ENCODE assay signal across 23 cellular contexts in the genomic region with DNA sequence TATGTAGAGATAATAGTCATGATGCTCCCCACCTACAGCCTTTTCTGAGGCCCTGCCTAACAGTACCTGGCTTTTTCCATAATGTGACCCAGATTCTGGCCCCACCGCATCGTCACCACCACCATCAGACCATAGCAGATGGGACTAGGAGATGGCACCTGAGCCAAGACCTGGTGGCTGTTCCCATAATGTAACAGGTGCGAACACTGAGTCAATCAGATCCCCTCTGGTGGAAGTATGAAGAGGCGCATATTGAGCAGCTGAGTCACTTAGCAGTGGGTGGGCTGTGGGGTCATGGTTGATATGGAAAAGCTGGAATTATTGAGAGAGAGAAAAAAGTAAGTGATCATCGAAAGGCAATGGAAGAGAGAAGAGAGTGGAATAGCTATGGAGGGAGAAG.
"Had no signal": no experiment of that assay in that cellular context is flagged by ENCODE, and none has a peak within 500 bp of the region (broad histone marks: within the 10 kb centered on the region; RNA-seq: fewer than 3 reads in every experiment).

No MANE protein-coding gene starts in this region.

- FAIRE-seq: endometrium, keratinocyte had no signal

- DNase-seq: colonic mucosa; effector memory CD4-positive, alpha-beta T cell; foreskin fibroblast; gastrocnemius medialis; naive thymus-derived CD4-positive, alpha-beta T cell; occipital lobe; right lobe of liver; stimulated activated CD4-positive, alpha-beta T cell treated with anti-CD3 and anti-CD28 coated beads, Interleukin-12 subunit alpha, Interleukin-12 subunit beta, amount 100 ng/mL, for 4 hours; stimulated activated CD4-positive, alpha-beta T cell treated with anti-CD3 and anti-CD28 coated beads, Interleukin-1b, Interleukin-23, amount 100 ng/mL, for 48 hours; stimulated activated CD4-positive, alpha-beta T cell treated with anti-CD3 and anti-CD28 coated beads, Interleukin-4, amount 100 ng/mL, for 1 hour; stimulated activated CD8-positive, alpha-beta memory T cell treated with anti-CD3 and anti-CD28 coated beads, Interleukin-4, amount 100 ng/mL, for 48 hours; stimulated activated naive CD4-positive, alpha-beta T cell; stimulated activated naive CD8-positive, alpha-beta T cell treated with anti-CD3 and anti-CD28 coated beads, Interleukin-15, amount 100 ng/mL, for 72 hours; transverse colon; upper lobe of right lung had no signal

- H2AFZ ChIP-seq: parathyroid adenoma had no signal

- ATAC-seq: gastrocnemius medialis; left lobe of liver; naive thymus-derived CD4-positive, alpha-beta T cell; right lobe of liver; stimulated activated naive CD8-positive, alpha-beta T cell treated with anti-CD3 and anti-CD28 coated beads, Interleukin-15, amount 100 ng/mL, for 72 hours; upper lobe of right lung had no signal

- H3K4me3 ChIP-seq: colonic mucosa, gastrocnemius medialis, lung, right lobe of liver, smooth muscle cell, suprapubic skin, transverse colon, upper lobe of right lung, vagina had no signal

- H3K27me3 ChIP-seq: colonic mucosa, right lobe of liver, upper lobe of right lung, vagina had no signal

- H3K4me2 ChIP-seq: smooth muscle cell had no signal

- H3K9ac ChIP-seq: parathyroid adenoma had no signal

- H3K36me3 ChIP-seq: colonic mucosa, gastrocnemius medialis, right lobe of liver, suprapubic skin, transverse colon, upper lobe of right lung, vagina had no signal

- H3K9me3 ChIP-seq: colonic mucosa, gastrocnemius medialis, right lobe of liver, suprapubic skin, transverse colon, upper lobe of right lung, vagina had no signal

- H3K27ac ChIP-seq: colonic mucosa, gastrocnemius medialis, parathyroid adenoma, right lobe of liver, suprapubic skin, transverse colon, upper lobe of right lung, vagina had no signal

- H3K4me1 ChIP-seq: colonic mucosa, gastrocnemius medialis, parathyroid adenoma, right lobe of liver, suprapubic skin, transverse colon, upper lobe of right lung, vagina had no signal
